Comparison of ENCODE assay signal across 27 cellular contexts in the genomic region with DNA sequence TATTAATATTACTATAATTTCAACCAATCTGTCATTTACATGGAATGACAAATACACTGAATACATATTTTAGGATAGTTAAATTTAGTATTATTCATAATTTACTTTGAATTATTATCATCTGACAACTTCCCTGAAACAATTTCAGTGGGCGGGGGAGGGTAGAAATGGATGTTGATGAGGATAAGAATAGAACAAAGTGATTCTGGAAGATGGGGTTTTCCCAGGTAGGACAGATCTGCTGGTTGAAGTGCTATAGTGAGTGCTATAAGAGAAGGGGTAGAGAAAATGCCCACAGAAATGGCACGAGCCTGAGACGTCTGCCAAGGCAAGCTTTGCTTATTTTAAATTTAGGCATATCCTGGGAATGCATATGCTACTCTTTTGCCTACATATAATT. TPM values are rescaled to one million over a fixed set of nuclear protein-coding genes. Genes with fewer than 3 reads are reported as not detected.
DNase-seq lines count a peak whose midpoint lies in the region; ATAC-seq and TF ChIP-seq lines count a peak whose summit lies in the region.
"Had no signal": no experiment of that assay in that cellular context is flagged by ENCODE, and none has a peak within 500 bp of the region (broad histone marks: within the 10 kb centered on the region; RNA-seq: fewer than 3 reads in every experiment).

No MANE protein-coding gene starts in this region.

- in situ Hi-C loops in G401 (cut with HindIII; ENCODE audit: low sequenced_read_pairs) = no loop called here

- TF ChIP-seq EP300 in suprapubic skin (IDR thresholded peaks at IDR 0.05) = no peak

- H3K27me3 Mint-ChIP-seq in GM23338 (ENCODE audit: insufficient read depth, low read depth, poor library complexity) = peaks cover 4% of the 10 kb centered on the region
- H3K27me3 Mint-ChIP-seq: activated CD4-positive, alpha-beta T cell treated with anti-CD3 and anti-CD28 coated beads for 36 hours had no signal

- no peaks in the 10 kb centered on the region for H3K36me3 Mint-ChIP-seq in GM23338 (ENCODE audit: low read depth)
- H3K36me3 Mint-ChIP-seq: activated naive CD8-positive, alpha-beta T cell had no signal

- H3K4me3 ChIP-seq in GM23338 (no peak overlapping the region), choroid plexus epithelial cell (ENCODE audit: low read depth, low read length) (peak overlapping the region; percentile 60), lower lobe of right lung (peak overlapping the region; percentile 35), suprapubic skin (peak overlapping the region; percentile 29)

- H3K27ac ChIP-seq in GM23338 (ENCODE audit: low read depth) (no peak overlapping the region), lower lobe of right lung (no peak overlapping the region), suprapubic skin (no peak overlapping the region)
- H3K27ac ChIP-seq: foreskin keratinocyte, Peyer's patch had no signal

- ATAC-seq in GM23338 = peak; percentile 61
- no peak for ATAC-seq in lower lobe of right lung
- no peak for ATAC-seq in HG03108 (IDR thresholded peaks at IDR 0.05; ENCODE audit: unreplicated experiment)
- ATAC-seq: activated CD4-positive, alpha-beta T cell treated with anti-CD3 and anti-CD28 coated beads for 36 hours; foreskin keratinocyte; heart left ventricle had no signal

- no peak overlapping the region for H3K4me2 ChIP-seq in GM23338

- TF ChIP-seq CTCF in GM23338 (conservative IDR thresholded peaks at IDR 0.05; ENCODE audit: low read depth in 2 of 2) (no peak), choroid plexus epithelial cell (conservative IDR thresholded peaks at IDR 0.05; ENCODE audit: low read depth, low read length) (no peak), lower lobe of right lung (IDR thresholded peaks at IDR 0.05) (no peak), suprapubic skin (IDR thresholded peaks at IDR 0.05) (no peak)

- H3F3A ChIP-seq in GM23338 (replicated peaks; ENCODE audit: low read depth) = no peaks in the 10 kb centered on the region

- WGBS in suprapubic skin = 70% methylated on average over 3 of the region's 3 CpGs

- no peaks in the 10 kb centered on the region for H3K79me2 ChIP-seq in GM23338 (replicated peaks; ENCODE audit: insufficient read depth)

- H3K9me3 Mint-ChIP-seq in GM23338 = no peaks in the 10 kb centered on the region; the same call in 2 of the 3 replicates
- H3K9me3 Mint-ChIP-seq: nephron progenitor cell had no signal

- H2AFZ ChIP-seq in GM23338 = no peak overlapping the region

- intact Hi-C loops in lower lobe of right lung (cut with DNase I) = no loop called here

- no peaks in the 10 kb centered on the region for H4K20me1 ChIP-seq in GM23338 (replicated peaks; ENCODE audit: insufficient read depth)

- H3K9me3 ChIP-seq in lower lobe of right lung (no peaks in the 10 kb centered on the region), suprapubic skin (no peaks in the 10 kb centered on the region)
- H3K9me3 ChIP-seq: heart left ventricle, Peyer's patch, stomach, tibial nerve had no signal

- H3K4me1 ChIP-seq in GM23338 (ENCODE audit: insufficient read depth) (no peaks in the 10 kb centered on the region), lower lobe of right lung (no peaks in the 10 kb centered on the region), suprapubic skin (no peaks in the 10 kb centered on the region)
- H3K4me1 ChIP-seq: Peyer's patch, stomach had no signal

- TF ChIP-seq POLR2A in suprapubic skin (IDR thresholded peaks at IDR 0.05) = no peak

- no peaks in the 10 kb centered on the region for H3K9me2 ChIP-seq in GM23338 (ENCODE audit: insufficient read depth)

- H3K27me3 ChIP-seq in GM23338 (ENCODE audit: insufficient read depth) = no peaks in the 10 kb centered on the region
- H3K27me3 ChIP-seq in lower lobe of right lung (ENCODE audit: low read depth) = no peaks in the 10 kb centered on the region
- H3K27me3 ChIP-seq in suprapubic skin = no peaks in the 10 kb centered on the region
- H3K27me3 ChIP-seq: foreskin keratinocyte, heart left ventricle, Peyer's patch, stomach, tibial nerve had no signal

- no peak overlapping the region for H3K4me3 Mint-ChIP-seq in GM23338
- H3K4me3 Mint-ChIP-seq: activated CD4-positive, alpha-beta T cell treated with anti-CD3 and anti-CD28 coated beads for 36 hours; activated naive CD8-positive, alpha-beta T cell; nephron progenitor cell had no signal

- H3K27ac Mint-ChIP-seq in GM23338 = no peak overlapping the region
- H3K27ac Mint-ChIP-seq: activated CD4-positive, alpha-beta T cell treated with anti-CD3 and anti-CD28 coated beads for 36 hours; activated naive CD8-positive, alpha-beta T cell had no signal

- H3K36me3 ChIP-seq in GM23338 (ENCODE audit: insufficient read depth) (no peaks in the 10 kb centered on the region), lower lobe of right lung (no peaks in the 10 kb centered on the region), suprapubic skin (no peaks in the 10 kb centered on the region)
- H3K36me3 ChIP-seq: heart left ventricle, Peyer's patch, stomach had no signal

- DNase-seq in GM23338 (ENCODE audit: low spot score) = no peak
- DNase-seq in choroid plexus epithelial cell (ENCODE audit: low read depth) = no peak
- DNase-seq in lower lobe of right lung = no peak
- DNase-seq in suprapubic skin (ENCODE audit: low spot score in 2 of 2) = no peak
- DNase-seq in iPS-NIHi7 (ENCODE audit: extremely low spot score) = no peak
- no peak for DNase-seq in G401 (ENCODE audit: low spot score)
- DNase-seq: activated CD4-positive, alpha-beta T cell treated with anti-CD3 and anti-CD28 coated beads for 36 hours; aorta; C1 segment of cervical spinal cord; COR-L47; foreskin keratinocyte; heart left ventricle; NCI-H1048; NCI-H1694; NCI-H446 treated with DMSO at 0.1 percent for 48 hours; NCI-H774; nephron progenitor cell; Peyer's patch; retina; SIG-M5; stimulated activated CD4-positive, alpha-beta T cell treated with anti-CD3 and anti-CD28 coated beads, Interleukin-12 subunit alpha, Interleukin-12 subunit beta, amount 100 ng/mL, for 4 hours; stimulated activated CD4-positive, alpha-beta T cell treated with anti-CD3 and anti-CD28 coated beads, Interleukin-2, amount 100 ng/mL, for 48 hours; stomach had no signal

- H3K4me1 Mint-ChIP-seq in GM23338 = peaks cover 6% of the 10 kb centered on the region
- H3K4me1 Mint-ChIP-seq: nephron progenitor cell had no signal

TF ChIP-seq in GM23338, 12 proteins besides CTCF, POLR2A, EP300 and RAD21:
- TF ChIP-seq, protein P1, sequence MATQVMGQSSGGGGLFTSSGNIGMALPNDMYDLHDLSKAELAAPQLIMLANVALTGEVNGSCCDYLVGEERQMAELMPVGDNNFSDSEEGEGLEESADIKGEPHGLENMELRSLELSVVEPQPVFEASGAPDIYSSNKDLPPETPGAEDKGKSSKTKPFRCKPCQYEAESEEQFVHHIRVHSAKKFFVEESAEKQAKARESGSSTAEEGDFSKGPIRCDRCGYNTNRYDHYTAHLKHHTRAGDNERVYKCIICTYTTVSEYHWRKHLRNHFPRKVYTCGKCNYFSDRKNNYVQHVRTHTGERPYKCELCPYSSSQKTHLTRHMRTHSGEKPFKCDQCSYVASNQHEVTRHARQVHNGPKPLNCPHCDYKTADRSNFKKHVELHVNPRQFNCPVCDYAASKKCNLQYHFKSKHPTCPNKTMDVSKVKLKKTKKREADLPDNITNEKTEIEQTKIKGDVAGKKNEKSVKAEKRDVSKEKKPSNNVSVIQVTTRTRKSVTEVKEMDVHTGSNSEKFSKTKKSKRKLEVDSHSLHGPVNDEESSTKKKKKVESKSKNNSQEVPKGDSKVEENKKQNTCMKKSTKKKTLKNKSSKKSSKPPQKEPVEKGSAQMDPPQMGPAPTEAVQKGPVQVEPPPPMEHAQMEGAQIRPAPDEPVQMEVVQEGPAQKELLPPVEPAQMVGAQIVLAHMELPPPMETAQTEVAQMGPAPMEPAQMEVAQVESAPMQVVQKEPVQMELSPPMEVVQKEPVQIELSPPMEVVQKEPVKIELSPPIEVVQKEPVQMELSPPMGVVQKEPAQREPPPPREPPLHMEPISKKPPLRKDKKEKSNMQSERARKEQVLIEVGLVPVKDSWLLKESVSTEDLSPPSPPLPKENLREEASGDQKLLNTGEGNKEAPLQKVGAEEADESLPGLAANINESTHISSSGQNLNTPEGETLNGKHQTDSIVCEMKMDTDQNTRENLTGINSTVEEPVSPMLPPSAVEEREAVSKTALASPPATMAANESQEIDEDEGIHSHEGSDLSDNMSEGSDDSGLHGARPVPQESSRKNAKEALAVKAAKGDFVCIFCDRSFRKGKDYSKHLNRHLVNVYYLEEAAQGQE (IDR thresholded peaks at IDR 0.05; ENCODE audit: unreplicated experiment) = no peak
- no peak for TF ChIP-seq EZH2phosphoT487 (IDR thresholded peaks at IDR 0.05; ENCODE audit: unreplicated experiment)
- TF ChIP-seq ZNF331 (CRISPR knock-in tag; IDR thresholded peaks at IDR 0.05; ENCODE audit: low read depth) = no peak
- no peak for TF ChIP-seq JUNB (IDR thresholded peaks at IDR 0.05; ENCODE audit: unreplicated experiment)
- no peak for TF ChIP-seq NANOG (IDR thresholded peaks at IDR 0.05; ENCODE audit: borderline replicate concordance)
- no peak for TF ChIP-seq ETS1 (IDR thresholded peaks at IDR 0.05)
- no peak for TF ChIP-seq ZNF114 (CRISPR knock-in tag; IDR thresholded peaks at IDR 0.05)
TF ChIP-seq in GM23338: peak in this region for 0.

RNA-seq across cellular contexts. Expression of gene CFH, which starts 3.2 kb away (rescaled TPM):
- total RNA-seq in GM23338 (2014; rRNA removed; shearing (Covaris generic)) = not detected in 2 replicates
- polyA plus RNA-seq in GM23338 (2016; fragmentation: Nextera tagmentation; extraction: Ambion mirVana) = not detected in 2 replicates
- total RNA-seq in lower lobe of right lung = 69.6 TPM
- 10 to 100 TPM; 12.8 to 45.2 (median 27.3) TPM for total RNA-seq in suprapubic skin
- 2.3 and 7.9 TPM in 2 replicates for total RNA-seq in G401 (2014; rRNA removed; shearing (Covaris generic))

RNA-seq across cellular contexts. Expression of gene KCNT2, which starts 46.8 kb away (rescaled TPM):
- total RNA-seq in GM23338 (2014; rRNA removed; shearing (Covaris generic)) = 10.1 and 13.4 TPM in 2 replicates
- polyA plus RNA-seq in GM23338 (2016; fragmentation: Nextera tagmentation; extraction: Ambion mirVana) = 3.5 and 5.4 TPM in 2 replicates
- total RNA-seq in lower lobe of right lung = 3.7 TPM
- total RNA-seq in suprapubic skin = 1 to 10 TPM in 1 of 4 donors, under 1 TPM in 3; 0.34 to 2.5 (median 0.34) TPM
- 0.62 and 0.92 TPM in 2 replicates for total RNA-seq in G401 (2014; rRNA removed; shearing (Covaris generic))
- total RNA-seq: foreskin keratinocyte, HT1080 had no signal
- polyA plus RNA-seq: foreskin keratinocyte had no signal
